ENCODE assay signal across 23 cellular contexts in genomic region chr11:120494595-120494994, GRCh38. TPM values are rescaled to one million over a fixed set of nuclear protein-coding genes. Genes with fewer than 3 reads are reported as not detected.
"Had no signal": no experiment of that assay in that cellular context is flagged by ENCODE, and none has a peak within 500 bp of the region (broad histone marks: within the 10 kb centered on the region; RNA-seq: fewer than 3 reads in every experiment).

No MANE protein-coding gene starts in this region.

- DNase-seq: activated B cell treated with CpG ODN at 0.5 μM for 24 hours; activated CD4-positive, alpha-beta T cell treated with anti-CD3 and anti-CD28 coated beads, Interleukin-2, amount 50 U/mL, for 1 hour; activated CD8-positive, alpha-beta T cell treated with anti-CD3 and anti-CD28 coated beads for 36 hours; activated gamma-delta T cell treated with Interleukin-2 at 50 U/mL for 16 hours; activated naive CD4-positive, alpha-beta T cell treated with anti-CD3 and anti-CD28 coated beads, Interleukin-2, amount 50 U/mL, for 16 hours; activated T-cell treated with anti-CD3 and anti-CD28 coated beads, Interleukin-2, amount 50 U/mL, for 4 hours; amygdala; dorsolateral prefrontal cortex; effector memory CD4-positive, alpha-beta T cell; erythroblast; gastrocnemius medialis; glutamatergic neuron; midbrain; naive thymus-derived CD4-positive, alpha-beta T cell; ovary; stimulated activated naive CD4-positive, alpha-beta T cell; T-helper 9 cell had no signal

- H3K4me1 Mint-ChIP-seq: activated B cell treated with CpG ODN at 0.5 μM for 24 hours; activated T-helper 17 cell treated with anti-CD3 and anti-CD28 coated beads, Interleukin-2, amount 50 U/mL, for 72 hours had no signal

- H3K27ac Mint-ChIP-seq: activated B cell treated with CpG ODN at 0.5 μM for 24 hours; activated CD8-positive, alpha-beta T cell treated with anti-CD3 and anti-CD28 coated beads for 36 hours; activated T-helper 17 cell treated with anti-CD3 and anti-CD28 coated beads, Interleukin-2, amount 50 U/mL, for 72 hours; naive thymus-derived CD4-positive, alpha-beta T cell; T-helper 1 cell treated with Interleukin-12 subunit alpha and Interleukin-12 subunit beta and Interleukin-4 antibody, amounts not matched to agents 30 μg/mL and 1 μg/mL, for 36 hours had no signal

- H3K27me3 ChIP-seq: breast epithelium, dorsolateral prefrontal cortex, gastrocnemius medialis, ovary, tibial nerve had no signal

- H3K36me3 Mint-ChIP-seq: naive thymus-derived CD4-positive, alpha-beta T cell had no signal

- H3K4me1 ChIP-seq: breast epithelium, gastrocnemius medialis, prostate gland, tibial nerve had no signal

- H3K4me3 Mint-ChIP-seq: activated B cell treated with CpG ODN at 0.5 μM for 24 hours; activated CD8-positive, alpha-beta T cell treated with anti-CD3 and anti-CD28 coated beads for 36 hours; activated T-cell treated with anti-CD3 and anti-CD28 coated beads, Interleukin-2, amount 50 U/mL, for 4 hours; activated T-helper 17 cell treated with anti-CD3 and anti-CD28 coated beads, Interleukin-2, amount 50 U/mL, for 72 hours; naive thymus-derived CD4-positive, alpha-beta T cell; T-helper 1 cell treated with Interleukin-12 subunit alpha and Interleukin-12 subunit beta and Interleukin-4 antibody, amounts not matched to agents 30 μg/mL and 1 μg/mL, for 36 hours had no signal

- H3K36me3 ChIP-seq: breast epithelium, ovary, prostate gland had no signal

- H3K4me3 ChIP-seq: breast epithelium, coronary artery, dorsolateral prefrontal cortex, gastrocnemius medialis, ovary, prostate gland, tibial nerve had no signal

- H3K9me3 Mint-ChIP-seq: activated B cell treated with CpG ODN at 0.5 μM for 24 hours; activated CD8-positive, alpha-beta T cell treated with anti-CD3 and anti-CD28 coated beads for 36 hours; activated T-cell treated with anti-CD3 and anti-CD28 coated beads, Interleukin-2, amount 50 U/mL, for 4 hours; activated T-helper 17 cell treated with anti-CD3 and anti-CD28 coated beads, Interleukin-2, amount 50 U/mL, for 72 hours; naive thymus-derived CD4-positive, alpha-beta T cell; T-helper 1 cell treated with Interleukin-12 subunit alpha and Interleukin-12 subunit beta and Interleukin-4 antibody, amounts not matched to agents 30 μg/mL and 1 μg/mL, for 36 hours had no signal

- H3K27ac ChIP-seq: breast epithelium, coronary artery, dorsolateral prefrontal cortex, gastrocnemius medialis, ovary, prostate gland, tibial nerve had no signal

- ATAC-seq: activated CD8-positive, alpha-beta T cell treated with anti-CD3 and anti-CD28 coated beads for 36 hours; activated T-cell treated with anti-CD3 and anti-CD28 coated beads, Interleukin-2, amount 50 U/mL, for 4 hours; activated T-helper 17 cell treated with anti-CD3 and anti-CD28 coated beads, Interleukin-2, amount 50 U/mL, for 72 hours; gastrocnemius medialis; naive thymus-derived CD4-positive, alpha-beta T cell had no signal

- H3K9me3 ChIP-seq: breast epithelium, gastrocnemius medialis, ovary, prostate gland, tibial nerve had no signal

RNA-seq across cellular contexts. Expression of gene GRIK4, which starts 17.0 kb away (rescaled TPM):
- total RNA-seq: activated B cell treated with CpG ODN at 0.5 μM for 24 hours; activated CD8-positive, alpha-beta T cell treated with anti-CD3 and anti-CD28 coated beads for 36 hours; activated T-helper 17 cell treated with anti-CD3 and anti-CD28 coated beads, Interleukin-2, amount 50 U/mL, for 72 hours had no signal
- polyA plus RNA-seq: naive thymus-derived CD4-positive, alpha-beta T cell had no signal
